ENCODE assay signal across 16 cellular contexts in genomic region chr7:101954494-101954893, GRCh38.
DNase-seq lines count a peak whose midpoint lies in the region; ATAC-seq, FAIRE-seq and TF ChIP-seq lines count a peak whose summit lies in the region.
"Had no signal": no experiment of that assay in that cellular context is flagged by ENCODE, and none has a peak within 500 bp of the region (broad histone marks: within the 10 kb centered on the region; RNA-seq: fewer than 3 reads in every experiment).

No MANE protein-coding gene starts in this region.

- H2AFZ ChIP-seq in H1 (ENCODE audit: low read length), result no peak overlapping the region

- FAIRE-seq in H1 (lab: Jason Lieb, UNC), result no peak
- FAIRE-seq: RCC 7860 had no signal

- CTCF ChIA-PET in H1 (lab: Charles Lee; ENCODE audit: partially characterized antibody), result interaction anchor here (1.5 kb wide), 1 partner anchor 12 kb away, joined by 4 read pairs; no protein-coding TSS in a partner anchor

- H2BK120ac ChIP-seq in H1 (replicated peaks; ENCODE audit: low read depth, low read length), result no peak overlapping the region

- intact Hi-C loops in gastrocnemius medialis (cut with DNase I; ENCODE audit: low total_unique reads), result no loop called here

- H3K79me1 ChIP-seq in H1 (ENCODE audit: low read depth, low read length), result peaks cover 5% of the 10 kb centered on the region

- H2BK5ac ChIP-seq in H1 (ENCODE audit: low read depth, low read length), result 0 out of 2 replicates have a peak overlapping the region, but pooled peaks have one; percentile 0

- H4K5ac ChIP-seq in H1 (ENCODE audit: insufficient read length, low read depth, low read length), result no peak overlapping the region

- no peak overlapping the region for H2BK12ac ChIP-seq in H1 (ENCODE audit: low read depth, low read length)

- TF ChIP-seq POLR2A in H1 (IDR thresholded peaks at IDR 0.05; ENCODE audit: control extremely low read depth in 1 of 2, low read depth in 2 of 2, low read length in 2 of 2) (no peak), gastrocnemius medialis (IDR thresholded peaks at IDR 0.05) (no peak)

- H3K9me3 ChIP-seq in H1 (ENCODE audit: insufficient read depth in 2 of 2, low read depth in 1 of 2, low read length in 1 of 2) (no peaks in the 10 kb centered on the region), gastrocnemius medialis (no peaks in the 10 kb centered on the region)

- ATAC-seq in gastrocnemius medialis, result no peak
- ATAC-seq in GM18511 (IDR thresholded peaks at IDR 0.05; ENCODE audit: unreplicated experiment), result no peak
- ATAC-seq: naive thymus-derived CD4-positive, alpha-beta T cell; T-cell had no signal

- no peak for TF ChIP-seq RAD21 in H1 (IDR thresholded peaks at IDR 0.05 in 1 of 2, conservative IDR thresholded peaks at IDR 0.05 in 1 of 2; ENCODE audit: low read depth in 2 of 2, low read length in 2 of 2)

- H3K18ac ChIP-seq in H1 (ENCODE audit: extremely low read depth, low read length), result no peak overlapping the region

- POLR2A ChIA-PET in H1 (lab: Charles Lee; ENCODE audit: partially characterized antibody), result interaction anchor here (0.7 to 2.3 kb wide), 2 partner anchors 18 to 104 kb away, joined by 3 to 6 read pairs; no protein-coding TSS in a partner anchor

- no peaks in the 10 kb centered on the region for H3K36me3 ChIP-seq in H1 (ENCODE audit: control insufficient read depth in 2 of 4, insufficient read depth in 4 of 4, low read length in 3 of 4)
- H3K36me3 ChIP-seq in gastrocnemius medialis, result no peaks in the 10 kb centered on the region

- no peak overlapping the region for H3K23ac ChIP-seq in H1 (ENCODE audit: insufficient read length)

- H3K27ac ChIP-seq in HL-60 (replicated peaks) (no peak overlapping the region), H1 (ENCODE audit: low read depth, low read length) (no peak overlapping the region), gastrocnemius medialis (peak overlapping the region; percentile 89 to 96 (median 94))
- H3K27ac ChIP-seq: VCaP had no signal

- no peak overlapping the region for H3K4me3 ChIP-seq in HL-60 (replicated peaks; ENCODE audit: insufficient read depth, low read length)
- no peak overlapping the region for H3K4me3 ChIP-seq in H1 (ENCODE audit: extremely low read depth in 1 of 4, insufficient read depth in 2 of 4, low read depth in 3 of 4, low read length in 4 of 4)
- H3K4me3 ChIP-seq in gastrocnemius medialis, result no peak overlapping the region

- no peak overlapping the region for H2BK15ac ChIP-seq in H1 (ENCODE audit: low read length)

- peaks cover 0 to 80% of the 10 kb centered on the region in 2 experiments; a peak in 3 of 4 replicates for H3K79me2 ChIP-seq in H1 (ENCODE audit: control insufficient read depth in 1 of 2, insufficient read depth in 2 of 2, low read length in 2 of 2)

- no peak overlapping the region for H3K14ac ChIP-seq in H1 (ENCODE audit: insufficient read length)

- H3K23me2 ChIP-seq in H1 (ENCODE audit: low read depth, low read length), result no peaks in the 10 kb centered on the region

- no peak overlapping the region for H3K4ac ChIP-seq in H1 (replicated peaks; ENCODE audit: insufficient read length, low read depth, low read length)

- no peak overlapping the region for H2BK20ac ChIP-seq in H1 (ENCODE audit: low read length)

- H3K27me3 ChIP-seq in HL-60 (ENCODE audit: insufficient read depth, poor library complexity, severe bottlenecking) (no peaks in the 10 kb centered on the region), H1 (replicated peaks in 1 of 4; ENCODE audit: control insufficient read depth in 3 of 4, extremely low read depth in 1 of 4, insufficient read depth in 3 of 4, low read length in 3 of 4) (no peaks in the 10 kb centered on the region), gastrocnemius medialis (no peaks in the 10 kb centered on the region)

- in situ Hi-C loops in gastrocnemius medialis (cut with MboI; ENCODE audit: low sequenced_read_pairs in 4 of 4), result loop anchor here in 1 of 4 donors (10.0 kb wide), 1 partner anchor 90 kb away; no protein-coding TSS in a partner anchor

- H3K9ac ChIP-seq in H1 (replicated peaks in 1 of 4; ENCODE audit: extremely low read depth in 1 of 4, low read depth in 3 of 4, low read length in 3 of 4), result no peak overlapping the region

- H3K4me1 ChIP-seq in H1 (replicated peaks in 1 of 4; ENCODE audit: control insufficient read depth in 3 of 4, insufficient read depth in 4 of 4, low read length in 3 of 4) (peaks cover 0 to 8% (median 2%) of the 10 kb centered on the region in 4 experiments; a peak in 3 of 7 replicates), gastrocnemius medialis (peaks cover 67 to 75% of the 10 kb centered on the region in 2 donors)

- 93% methylated on average over 5 of the region's 5 CpGs; no CpG with 5 or more reads in 1 of the 2 experiments for WGBS in H1 (ENCODE audit: extremely low coverage in 1 of 2, insufficient coverage in 1 of 2, insufficient read length in 1 of 2, insufficient replicate concordance in 2 of 2, low coverage in 1 of 2, low lambda C conversion rate in 2 of 2, missing lambda C conversion rate in 1 of 2), 2 experiments

- H4K20me1 ChIP-seq in H1 (replicated peaks in 1 of 2; ENCODE audit: control insufficient read depth in 1 of 2, insufficient read depth in 2 of 2, low read length in 2 of 2), result peaks cover 0 to 5% of the 10 kb centered on the region in 2 experiments

- H4K8ac ChIP-seq in H1 (ENCODE audit: extremely low read depth, insufficient read depth, low read length), result no peak overlapping the region

- DNase-seq in CD1c-positive myeloid dendritic cell (ENCODE audit: extremely low spot score), result peak; percentile 25
- DNase-seq in HL-60 (ENCODE audit: low read depth in 1 of 2, low spot score in 1 of 2), result peak; percentile 12 to 25
- DNase-seq in H1 (ENCODE audit: low read depth in 1 of 2, low spot score in 2 of 2), result no peak
- DNase-seq in gastrocnemius medialis, result no peak
- DNase-seq in NCI-H1105 (lab: John Stamatoyannopoulos, UW), result no peak
- no peak for DNase-seq in NCI-H510A treated with DMSO at 0.1 percent for 48 hours (lab: John Stamatoyannopoulos, UW)
- no peak for DNase-seq in activated naive CD4-positive, alpha-beta T cell (lab: John Stamatoyannopoulos, UW)
- DNase-seq: activated effector memory CD4-positive, alpha-beta T cell treated with Interleukin-2 at 50 U/mL for 16 hours; amniotic stem cell; naive thymus-derived CD4-positive, alpha-beta T cell; NCI-H2107; NCI-H82; T-cell had no signal

- no peak overlapping the region for H3K4me2 ChIP-seq in H1 (ENCODE audit: insufficient read depth in 1 of 2, low read depth in 2 of 2, low read length in 2 of 2)

- no peak overlapping the region for H3K56ac ChIP-seq in H1 (replicated peaks; ENCODE audit: insufficient read length, low read depth, low read length)

- TF ChIP-seq CTCF in HL-60 (IDR thresholded peaks at IDR 0.05; ENCODE audit: insufficient read depth, low read length) (no peak), H1 (IDR thresholded peaks at IDR 0.05; ENCODE audit: control extremely low read depth in 1 of 3, insufficient read depth in 1 of 3, low read depth in 1 of 3, low read length in 3 of 3) (no peak), gastrocnemius medialis (IDR thresholded peaks at IDR 0.05 in 4 of 5, conservative IDR thresholded peaks at IDR 0.05 in 1 of 5) (no peak)

- H4K91ac ChIP-seq in H1 (replicated peaks; ENCODE audit: insufficient read length, low read length), result no peak overlapping the region

- no peak overlapping the region for H2AK5ac ChIP-seq in H1 (ENCODE audit: low read depth, low read length)

- TF ChIP-seq EP300 in H1 (IDR thresholded peaks at IDR 0.05; ENCODE audit: borderline replicate concordance in 1 of 2, low read depth in 2 of 2, low read length in 2 of 2), result no peak

TF ChIP-seq in H1, 55 proteins besides CTCF, POLR2A, EP300 and RAD21:
- TF ChIP-seq GTF2F1 (IDR thresholded peaks at IDR 0.05; ENCODE audit: borderline replicate concordance, low read depth, low read length) (no peak), BCL11A (IDR thresholded peaks at IDR 0.05; ENCODE audit: low read depth in 2 of 2, low read length in 2 of 2) (no peak), KDM1A (IDR thresholded peaks at IDR 0.05; ENCODE audit: borderline replicate concordance, low read length) (no peak)

Comparison
In these comparisons a context has a peak if more than half of its experiments do, and no peak if none do; other contexts are left out.
1. DNase-seq: peak in CD1c-positive myeloid dendritic cell (single experiment) and HL-60 (2 of 2); none in H1 (0 of 2), gastrocnemius medialis (0 of 2), NCI-H1105 (single experiment), NCI-H510A treated with DMSO at 0.1 percent for 48 hours (single experiment) and activated naive CD4-positive, alpha-beta T cell (0 of 4).
2. H3K27ac ChIP-seq: peak in gastrocnemius medialis (4 of 4); none in HL-60 (single experiment) and H1 (single experiment).